Comparison of ENCODE assay signal across 8 cellular contexts in the genomic region with DNA sequence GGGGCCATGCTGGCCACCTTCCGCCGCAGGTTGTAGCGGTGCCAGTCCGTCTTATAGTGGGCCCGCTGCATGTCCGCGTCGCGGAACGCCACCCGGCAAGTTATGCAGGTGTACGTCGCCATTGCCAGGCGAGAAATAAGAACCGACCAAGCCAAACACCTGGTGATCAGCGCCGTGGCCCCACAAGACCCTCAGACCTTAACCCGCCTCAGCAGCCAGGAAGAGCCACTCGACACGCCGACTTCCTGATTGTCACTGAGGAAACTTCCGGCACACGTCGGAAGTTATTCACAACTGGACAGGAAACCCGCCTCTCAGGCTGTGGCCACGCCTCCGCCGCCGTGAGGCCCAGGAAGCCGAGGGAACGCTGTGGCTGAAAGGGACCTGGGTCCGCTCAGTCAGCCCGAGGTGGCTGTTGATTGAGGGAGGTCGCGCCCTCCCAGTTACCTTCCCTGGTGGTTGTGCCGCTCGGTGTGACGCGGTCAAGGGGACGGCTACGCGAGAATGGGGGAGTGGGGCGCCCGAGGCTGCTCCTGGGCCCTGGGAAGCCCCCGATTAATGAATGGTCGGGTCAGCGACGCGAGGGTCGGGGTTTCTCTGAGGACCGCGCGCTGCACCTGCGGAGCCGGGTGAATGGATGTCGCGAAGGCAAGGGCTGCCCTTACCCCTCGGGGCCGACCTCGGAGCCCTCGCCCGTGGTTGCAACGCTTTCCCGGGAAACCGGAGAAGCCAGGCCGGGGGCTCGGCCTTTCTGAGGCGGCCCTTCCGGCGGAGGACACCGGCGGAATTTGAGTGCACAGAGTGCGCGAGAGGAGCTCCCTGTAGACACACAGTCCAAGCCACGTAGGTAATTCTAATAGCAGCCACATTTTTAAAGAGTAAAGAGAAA. TPM values are rescaled to one million over a fixed set of nuclear protein-coding genes. Genes with fewer than 3 reads are reported as not detected.
A peak's percentile ranks its signal among the peaks of the same experiment; 100 is the strongest.
DNase-seq lines count a peak whose midpoint lies in the region; ATAC-seq, FAIRE-seq and TF ChIP-seq lines count a peak whose summit lies in the region.

TSS of gene ZNF622 (minus strand) at position 257 of the 889 bp plus-strand sequence. CDS start at position 122, 135 bp downstream.

- peak within 1 kb of the TSS; percentile 88 for H3K9ac ChIP-seq in iPS-20b (ENCODE audit: low read depth, low read length)

- H3K4me1 ChIP-seq in iPS-20b (ENCODE audit: insufficient read depth, low read length) (peaks cover 10% of the 10 kb centered on the region), small intestine (ENCODE audit: control insufficient read depth in 2 of 2, insufficient read depth in 1 of 2, low read depth in 1 of 2, low read length in 1 of 2) (peaks cover 2 to 19% of the 10 kb centered on the region in 2 donors)

- in situ Hi-C loops in GM18951 (cut with MboI; ENCODE audit: low sequenced_read_pairs, unreplicated experiment): loop anchor here (25.0 kb wide), 1 partner anchor 303 kb away; no protein-coding TSS in a partner anchor

- H3K27ac ChIP-seq in iPS-20b (ENCODE audit: low read length) (peak within 1 kb of the TSS; percentile 10), small intestine (ENCODE audit: low read depth in 1 of 2, low read length in 1 of 2) (peak within 1 kb of the TSS; percentile 84 to 92)

- peak; percentile 88 for ATAC-seq in HG03175 (IDR thresholded peaks at IDR 0.05; ENCODE audit: unreplicated experiment)

- H3K9me3 ChIP-seq in iPS-20b (ENCODE audit: insufficient read depth, low read depth, low read length) (no peaks in the 10 kb centered on the region), small intestine (ENCODE audit: control insufficient read depth, low read depth) (no peaks in the 10 kb centered on the region)

- TF ChIP-seq CTCF in WI38 (IDR thresholded peaks at IDR 0.05; ENCODE audit: low read depth, low read length) (no peak), bronchial epithelial cell (IDR thresholded peaks at IDR 0.05; ENCODE audit: insufficient read depth, low read length, severe bottlenecking) (no peak)

- TF ChIP-seq POLR2A in GM18951 (IDR thresholded peaks at IDR 0.05; ENCODE audit: extremely low read depth, insufficient read depth, insufficient read length): peak; percentile 98

- FAIRE-seq in bronchial epithelial cell (lab: Jason Lieb, UNC): no peak
- FAIRE-seq in small intestine (lab: Jason Lieb, UNC): no peak

- H3K36me3 ChIP-seq in bronchial epithelial cell (ENCODE audit: control insufficient read depth, insufficient read depth, low read length) (peaks cover 9% of the 10 kb centered on the region), iPS-20b (ENCODE audit: insufficient read depth, low read depth, low read length) (peaks cover 32% of the 10 kb centered on the region), small intestine (ENCODE audit: control insufficient read depth in 2 of 2, insufficient read depth in 2 of 2, low read length in 2 of 2) (peaks cover 7 to 12% of the 10 kb centered on the region in 2 donors)

- DNase-seq in AG08395 (ENCODE audit: low spot score) (peak; percentile 82), NCI-H2227 treated with DMSO at 0.1 percent for 48 hours (lab: John Stamatoyannopoulos, UW) (peak; percentile 83), bronchial epithelial cell (ENCODE audit: low read depth) (peak; percentile 85), small intestine (peak; percentile 95)

- H3K4me3 ChIP-seq in WI38 (ENCODE audit: low read depth, low read length) (peak within 1 kb of the TSS; percentile 97), bronchial epithelial cell (ENCODE audit: low read depth, low read length) (peak within 1 kb of the TSS; percentile 66), iPS-20b (ENCODE audit: low read length) (peak within 1 kb of the TSS; percentile 92), small intestine (ENCODE audit: low read depth in 1 of 2, low read length in 2 of 2) (peak within 1 kb of the TSS; percentile 81 to 87)

- H3K27me3 ChIP-seq in bronchial epithelial cell (ENCODE audit: control insufficient read depth, insufficient read depth, low read length): no peaks in the 10 kb centered on the region
- no peaks in the 10 kb centered on the region for H3K27me3 ChIP-seq in iPS-20b (ENCODE audit: insufficient read depth, low read length)
- H3K27me3 ChIP-seq in small intestine (ENCODE audit: control insufficient read depth in 2 of 2, insufficient read depth in 2 of 2, low read length in 2 of 2): no peaks in the 10 kb centered on the region

- WGBS in small intestine, 3 donors: 0% methylated on average over 75 of the region's 75 CpGs

RNA-seq across cellular contexts. Expression of gene ZNF622, which starts in this region (rescaled TPM):
- total RNA-seq in bronchial epithelial cell: 59.9 and 72.7 TPM in 2 replicates
- 10 to 100 TPM; 23.0 to 37.3 (median 30.9) TPM for polyA plus RNA-seq in small intestine

Comparison
In these comparisons a context has a peak if more than half of its experiments do, and no peak if none do; other contexts are left out.
1. Peak in every context shown above with its lines: DNase-seq, ATAC-seq, H3K4me3 ChIP-seq and H3K27ac ChIP-seq.